Comparison of ENCODE assay signal across 33 cellular contexts in the genomic region with DNA sequence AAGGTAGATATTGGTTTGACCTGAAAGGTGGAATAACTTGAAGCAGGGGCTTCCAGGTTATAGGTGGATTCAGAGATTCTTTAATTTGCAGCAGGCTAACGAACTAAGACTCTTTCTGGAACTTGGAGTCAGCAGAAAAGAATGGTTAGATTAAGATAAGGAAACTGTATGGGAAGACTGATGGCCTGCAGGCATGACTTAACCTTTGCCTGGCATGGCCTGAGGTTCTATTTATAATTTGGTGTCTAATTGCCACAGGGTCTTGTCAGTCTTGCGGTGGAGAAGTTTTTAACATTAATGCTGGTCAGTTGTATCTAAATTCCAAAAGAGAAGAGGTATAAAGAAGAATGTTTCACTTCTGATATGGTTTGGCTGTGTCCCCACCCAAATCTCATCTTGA.
"Had no signal": no experiment of that assay in that cellular context is flagged by ENCODE, and none has a peak within 500 bp of the region (broad histone marks: within the 10 kb centered on the region; RNA-seq: fewer than 3 reads in every experiment).

No MANE protein-coding gene starts in this region.

- H3K27me3 ChIP-seq: MG63 had no signal

- DNase-seq: Karpas-422, Kasumi-1, MG63, MM.1S, MV-4-11, NCI-H1048, NCI-H1092, NCI-H1092 treated with DMSO at 0.1 percent for 48 hours, NCI-H1105, NCI-H1105 treated with DMSO at 0.1 percent for 48 hours, NCI-H1417 treated with DMSO at 0.1 percent for 48 hours, NCI-H1436, NCI-H1436 treated with DMSO at 0.1 percent for 48 hours, NCI-H146, NCI-H1694, NCI-H1694 treated with DMSO at 0.1 percent for 48 hours, NCI-H187, NCI-H187 treated with DMSO at 0.1 percent for 48 hours, NCI-H1930, NCI-H2029, NCI-H2029 treated with DMSO at 0.1 percent for 48 hours, NCI-H2081, NCI-H2081 treated with DMSO at 0.1 percent for 48 hours, NCI-H2107, NCI-H2171, NCI-H2171 treated with DMSO at 0.1 percent for 48 hours, NCI-H2227 treated with DMSO at 0.1 percent for 48 hours, NCI-H226, NCI-H345, NCI-H446, NCI-H446 treated with DMSO at 0.1 percent for 48 hours, NCI-H510A, NCI-H510A treated with DMSO at 0.1 percent for 48 hours had no signal

- H3K36me3 ChIP-seq: MG63 had no signal

- H3K9me3 ChIP-seq: MG63 had no signal

- H3K4me3 ChIP-seq: MG63 had no signal
